Comparison of ENCODE assay signal across 1 cellular context in the genomic region with DNA sequence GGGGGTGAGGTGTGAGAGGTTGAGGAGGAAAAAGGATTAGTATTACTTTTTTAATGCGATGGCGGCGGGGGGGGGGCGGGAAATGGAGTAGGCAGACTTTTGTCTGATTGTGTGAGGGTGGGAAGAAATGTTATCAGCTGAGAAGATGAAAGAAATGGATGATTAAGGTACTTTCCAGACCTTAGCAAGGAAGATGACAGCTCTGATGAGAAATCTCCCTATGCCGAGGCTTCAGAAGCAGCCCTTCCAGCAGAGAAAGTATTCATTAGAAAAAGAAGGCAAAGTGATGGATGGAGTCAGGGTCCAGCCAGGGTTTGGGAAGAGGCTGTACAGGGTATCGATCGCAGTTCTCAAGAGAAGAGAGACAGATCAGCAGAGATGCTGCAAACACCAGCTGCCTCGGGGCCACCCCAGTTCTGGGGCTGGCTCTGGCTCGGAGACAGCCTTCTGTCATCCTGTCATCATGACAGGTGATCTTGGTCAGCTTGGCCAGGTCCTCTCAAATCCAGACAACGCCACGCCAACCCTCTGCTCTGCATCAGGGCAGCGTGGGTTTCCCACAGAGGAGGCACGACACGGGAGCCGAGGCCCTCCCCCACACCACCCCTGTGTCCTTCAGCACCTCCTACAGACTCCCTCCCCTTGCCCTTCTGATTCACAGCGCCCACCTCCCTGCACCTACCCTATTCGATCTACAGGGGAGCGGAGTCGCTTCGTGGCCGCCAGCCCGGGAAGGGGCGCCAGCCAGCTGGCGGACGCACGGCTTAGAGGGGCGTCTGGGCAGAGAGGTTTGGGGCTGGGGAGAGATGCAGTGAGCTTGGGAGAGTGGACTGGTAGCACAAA.
TF ChIP-seq lines count a peak whose summit lies in the region.

No MANE protein-coding gene starts in this region.

TF ChIP-seq in HepG2, 621 proteins besides CTCF, POLR2A, EP300 and RAD21:
- TF ChIP-seq KDM5A (IDR thresholded peaks at IDR 0.05; ENCODE audit: borderline replicate concordance, low read length) (no peak), CREBL2 (CRISPR knock-in tag; IDR thresholded peaks at IDR 0.05; ENCODE audit: borderline replicate concordance) (0 out of 2 replicates have a peak, but pooled peaks have one; percentile 50), MIER2 (CRISPR knock-in tag; IDR thresholded peaks at IDR 0.05) (no peak), SMAD3 (CRISPR knock-in tag; IDR thresholded peaks at IDR 0.05) (0 out of 2 replicates have a peak, but pooled peaks have one; percentile 11), CENPX (CRISPR knock-in tag; IDR thresholded peaks at IDR 0.05) (no peak), ZNF282 (IDR thresholded peaks at IDR 0.05; ENCODE audit: partially characterized antibody) (no peak), ZNF572 (CRISPR knock-in tag; IDR thresholded peaks at IDR 0.05) (peak; percentile 61; the same call in 1 of the 2 replicates), RFX5 (IDR thresholded peaks at IDR 0.05; ENCODE audit: low read depth, low read length) (no peak), PRPF4 (IDR thresholded peaks at IDR 0.05; ENCODE audit: low read depth, low read length, poor library complexity, severe bottlenecking) (no peak), ZNF660 (CRISPR knock-in tag; IDR thresholded peaks at IDR 0.05; ENCODE audit: borderline replicate concordance, low read depth) (no peak), ZNF274 (CRISPR knock-in tag; IDR thresholded peaks at IDR 0.05) (0 out of 2 replicates have a peak, but pooled peaks have one; percentile 59), NFIB (CRISPR knock-in tag; IDR thresholded peaks at IDR 0.05; ENCODE audit: borderline replicate concordance) (0 out of 2 replicates have a peak, but pooled peaks have one; percentile 48), ZBTB7B (CRISPR knock-in tag; IDR thresholded peaks at IDR 0.05) (peak; percentile 52; the same call in 1 of the 2 replicates), ZNF605 (CRISPR knock-in tag; IDR thresholded peaks at IDR 0.05) (0 out of 2 replicates have a peak, but pooled peaks have one; percentile 23), ZNF580 (CRISPR knock-in tag; IDR thresholded peaks at IDR 0.05; ENCODE audit: borderline replicate concordance, low read depth) (0 out of 2 replicates have a peak, but pooled peaks have one; percentile 17), REPIN1 (CRISPR knock-in tag; IDR thresholded peaks at IDR 0.05; ENCODE audit: borderline replicate concordance, low read depth) (peak; percentile 31; the same call in 1 of the 2 replicates), ATF2 (CRISPR knock-in tag; IDR thresholded peaks at IDR 0.05) (0 out of 2 replicates have a peak, but pooled peaks have one; percentile 15), ZNF614 (CRISPR knock-in tag; IDR thresholded peaks at IDR 0.05; ENCODE audit: borderline replicate concordance) (peak; percentile 22; the same call in 1 of the 2 replicates), MXD4 (CRISPR knock-in tag; IDR thresholded peaks at IDR 0.05) (peak; percentile 9; the same call in 1 of the 2 replicates), ZFP90 (CRISPR knock-in tag; IDR thresholded peaks at IDR 0.05; ENCODE audit: borderline replicate concordance) (peak; percentile 27; the same call in 1 of the 2 replicates), ZNF574 (CRISPR knock-in tag; IDR thresholded peaks at IDR 0.05) (peak; percentile 97), ZNF280B (CRISPR knock-in tag; IDR thresholded peaks at IDR 0.05; ENCODE audit: borderline replicate concordance) (0 out of 2 replicates have a peak, but pooled peaks have one; percentile 35), TOE1 (CRISPR knock-in tag; IDR thresholded peaks at IDR 0.05) (no peak), ZNF761 (CRISPR knock-in tag; conservative IDR thresholded peaks at IDR 0.05) (no peak), CHCHD3 (CRISPR knock-in tag; IDR thresholded peaks at IDR 0.05) (0 out of 2 replicates have a peak, but pooled peaks have one; percentile 11), MAZ (IDR thresholded peaks at IDR 0.05; ENCODE audit: borderline replicate concordance, low read depth, low read length) (no peak), MAZ (CRISPR knock-in tag; IDR thresholded peaks at IDR 0.05; ENCODE audit: low read depth) (0 out of 2 replicates have a peak, but pooled peaks have one; percentile 5)
- TF ChIP-seq, protein P1, sequence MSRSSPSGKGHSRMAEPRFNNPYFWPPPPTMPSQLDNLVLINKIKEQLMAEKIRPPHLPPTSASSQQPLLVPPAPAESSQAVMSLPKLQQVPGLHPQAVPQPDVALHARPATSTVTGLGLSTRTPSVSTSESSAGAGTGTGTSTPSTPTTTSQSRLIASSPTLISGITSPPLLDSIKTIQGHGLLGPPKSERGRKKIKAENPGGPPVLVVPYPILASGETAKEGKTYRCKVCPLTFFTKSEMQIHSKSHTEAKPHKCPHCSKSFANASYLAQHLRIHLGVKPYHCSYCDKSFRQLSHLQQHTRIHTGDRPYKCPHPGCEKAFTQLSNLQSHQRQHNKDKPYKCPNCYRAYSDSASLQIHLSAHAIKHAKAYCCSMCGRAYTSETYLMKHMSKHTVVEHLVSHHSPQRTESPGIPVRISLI (CRISPR knock-in tag; IDR thresholded peaks at IDR 0.05; ENCODE audit: borderline replicate concordance) = no peak
- TF ChIP-seq, protein P2, sequence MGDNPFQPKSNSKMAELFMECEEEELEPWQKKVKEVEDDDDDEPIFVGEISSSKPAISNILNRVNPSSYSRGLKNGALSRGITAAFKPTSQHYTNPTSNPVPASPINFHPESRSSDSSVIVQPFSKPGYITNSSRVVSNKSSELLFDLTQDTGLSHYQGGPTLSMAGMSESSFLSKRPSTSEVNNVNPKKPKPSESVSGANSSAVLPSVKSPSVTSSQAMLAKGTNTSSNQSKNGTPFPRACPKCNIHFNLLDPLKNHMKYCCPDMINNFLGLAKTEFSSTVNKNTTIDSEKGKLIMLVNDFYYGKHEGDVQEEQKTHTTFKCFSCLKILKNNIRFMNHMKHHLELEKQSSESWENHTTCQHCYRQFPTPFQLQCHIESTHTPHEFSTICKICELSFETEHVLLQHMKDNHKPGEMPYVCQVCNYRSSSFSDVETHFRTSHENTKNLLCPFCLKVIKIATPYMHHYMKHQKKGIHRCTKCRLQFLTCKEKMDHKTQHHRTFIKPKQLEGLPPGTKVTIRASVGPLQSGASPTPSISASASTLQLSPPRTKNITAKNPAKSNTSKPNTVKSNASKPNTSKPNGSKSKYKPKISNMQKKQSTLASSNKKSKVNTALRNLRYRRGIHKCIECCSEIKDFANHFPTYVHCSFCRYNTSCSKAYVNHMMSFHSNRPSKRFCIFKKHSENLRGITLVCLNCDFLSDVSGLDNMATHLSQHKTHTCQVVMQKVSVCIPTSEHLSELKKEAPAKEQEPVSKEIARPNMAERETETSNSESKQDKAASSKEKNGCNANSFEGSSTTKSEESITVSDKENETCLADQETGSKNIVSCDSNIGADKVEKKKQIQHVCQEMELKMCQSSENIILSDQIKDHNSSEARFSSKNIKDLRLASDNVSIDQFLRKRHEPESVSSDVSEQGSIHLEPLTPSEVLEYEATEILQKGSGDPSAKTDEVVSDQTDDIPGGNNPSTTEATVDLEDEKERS (CRISPR knock-in tag; IDR thresholded peaks at IDR 0.05) = no peak
- TF ChIP-seq, protein P3, sequence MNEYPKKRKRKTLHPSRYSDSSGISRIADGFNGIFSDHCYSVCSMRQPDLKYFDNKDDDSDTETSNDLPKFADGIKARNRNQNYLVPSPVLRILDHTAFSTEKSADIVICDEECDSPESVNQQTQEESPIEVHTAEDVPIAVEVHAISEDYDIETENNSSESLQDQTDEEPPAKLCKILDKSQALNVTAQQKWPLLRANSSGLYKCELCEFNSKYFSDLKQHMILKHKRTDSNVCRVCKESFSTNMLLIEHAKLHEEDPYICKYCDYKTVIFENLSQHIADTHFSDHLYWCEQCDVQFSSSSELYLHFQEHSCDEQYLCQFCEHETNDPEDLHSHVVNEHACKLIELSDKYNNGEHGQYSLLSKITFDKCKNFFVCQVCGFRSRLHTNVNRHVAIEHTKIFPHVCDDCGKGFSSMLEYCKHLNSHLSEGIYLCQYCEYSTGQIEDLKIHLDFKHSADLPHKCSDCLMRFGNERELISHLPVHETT (CRISPR knock-in tag; conservative IDR thresholded peaks at IDR 0.05) = no peak
- TF ChIP-seq, protein P4, sequence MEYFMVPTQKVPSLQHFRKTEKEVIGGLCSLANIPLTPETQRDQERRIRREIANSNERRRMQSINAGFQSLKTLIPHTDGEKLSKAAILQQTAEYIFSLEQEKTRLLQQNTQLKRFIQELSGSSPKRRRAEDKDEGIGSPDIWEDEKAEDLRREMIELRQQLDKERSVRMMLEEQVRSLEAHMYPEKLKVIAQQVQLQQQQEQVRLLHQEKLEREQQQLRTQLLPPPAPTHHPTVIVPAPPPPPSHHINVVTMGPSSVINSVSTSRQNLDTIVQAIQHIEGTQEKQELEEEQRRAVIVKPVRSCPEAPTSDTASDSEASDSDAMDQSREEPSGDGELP (IDR thresholded peaks at IDR 0.05; ENCODE audit: borderline replicate concordance, low read depth) = peak; percentile 62; the same call in 1 of the 2 replicates
- TF ChIP-seq, protein P5, sequence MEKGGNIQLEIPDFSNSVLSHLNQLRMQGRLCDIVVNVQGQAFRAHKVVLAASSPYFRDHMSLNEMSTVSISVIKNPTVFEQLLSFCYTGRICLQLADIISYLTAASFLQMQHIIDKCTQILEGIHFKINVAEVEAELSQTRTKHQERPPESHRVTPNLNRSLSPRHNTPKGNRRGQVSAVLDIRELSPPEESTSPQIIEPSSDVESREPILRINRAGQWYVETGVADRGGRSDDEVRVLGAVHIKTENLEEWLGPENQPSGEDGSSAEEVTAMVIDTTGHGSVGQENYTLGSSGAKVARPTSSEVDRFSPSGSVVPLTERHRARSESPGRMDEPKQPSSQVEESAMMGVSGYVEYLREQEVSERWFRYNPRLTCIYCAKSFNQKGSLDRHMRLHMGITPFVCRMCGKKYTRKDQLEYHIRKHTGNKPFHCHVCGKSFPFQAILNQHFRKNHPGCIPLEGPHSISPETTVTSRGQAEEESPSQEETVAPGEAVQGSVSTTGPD (CRISPR knock-in tag; IDR thresholded peaks at IDR 0.05) = no peak
- TF ChIP-seq, protein P6, sequence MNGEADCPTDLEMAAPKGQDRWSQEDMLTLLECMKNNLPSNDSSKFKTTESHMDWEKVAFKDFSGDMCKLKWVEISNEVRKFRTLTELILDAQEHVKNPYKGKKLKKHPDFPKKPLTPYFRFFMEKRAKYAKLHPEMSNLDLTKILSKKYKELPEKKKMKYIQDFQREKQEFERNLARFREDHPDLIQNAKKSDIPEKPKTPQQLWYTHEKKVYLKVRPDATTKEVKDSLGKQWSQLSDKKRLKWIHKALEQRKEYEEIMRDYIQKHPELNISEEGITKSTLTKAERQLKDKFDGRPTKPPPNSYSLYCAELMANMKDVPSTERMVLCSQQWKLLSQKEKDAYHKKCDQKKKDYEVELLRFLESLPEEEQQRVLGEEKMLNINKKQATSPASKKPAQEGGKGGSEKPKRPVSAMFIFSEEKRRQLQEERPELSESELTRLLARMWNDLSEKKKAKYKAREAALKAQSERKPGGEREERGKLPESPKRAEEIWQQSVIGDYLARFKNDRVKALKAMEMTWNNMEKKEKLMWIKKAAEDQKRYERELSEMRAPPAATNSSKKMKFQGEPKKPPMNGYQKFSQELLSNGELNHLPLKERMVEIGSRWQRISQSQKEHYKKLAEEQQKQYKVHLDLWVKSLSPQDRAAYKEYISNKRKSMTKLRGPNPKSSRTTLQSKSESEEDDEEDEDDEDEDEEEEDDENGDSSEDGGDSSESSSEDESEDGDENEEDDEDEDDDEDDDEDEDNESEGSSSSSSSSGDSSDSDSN (CRISPR knock-in tag; IDR thresholded peaks at IDR 0.05) = peak; percentile 36; the same call in 1 of the 2 replicates
